ENCODE assay signal across 1 cellular context in genomic region chr7:155343150-155343549, GRCh38.
TF ChIP-seq lines count a peak whose summit lies in the region.

No MANE protein-coding gene starts in this region.

TF ChIP-seq in HepG2, 621 proteins besides CTCF, POLR2A, EP300 and RAD21:
- TF ChIP-seq SALL1 (CRISPR knock-in tag; IDR thresholded peaks at IDR 0.05) (no peak), ZNF235 (CRISPR knock-in tag; IDR thresholded peaks at IDR 0.05; ENCODE audit: borderline replicate concordance) (no peak), SIX1 (CRISPR knock-in tag; IDR thresholded peaks at IDR 0.05; ENCODE audit: borderline replicate concordance) (no peak), TAF15 (IDR thresholded peaks at IDR 0.05; ENCODE audit: low read depth, low read length, poor library complexity, severe bottlenecking) (no peak), ZNF747 (CRISPR knock-in tag; IDR thresholded peaks at IDR 0.05; ENCODE audit: borderline replicate concordance) (no peak), POLR2AphosphoS5 (IDR thresholded peaks at IDR 0.05; ENCODE audit: low read depth, low read length) (no peak), MBD4 (IDR thresholded peaks at IDR 0.05; ENCODE audit: borderline replicate concordance, low read length) (no peak), GTF2F1 (IDR thresholded peaks at IDR 0.05; ENCODE audit: low read length) (no peak)
- TF ChIP-seq, protein P1, sequence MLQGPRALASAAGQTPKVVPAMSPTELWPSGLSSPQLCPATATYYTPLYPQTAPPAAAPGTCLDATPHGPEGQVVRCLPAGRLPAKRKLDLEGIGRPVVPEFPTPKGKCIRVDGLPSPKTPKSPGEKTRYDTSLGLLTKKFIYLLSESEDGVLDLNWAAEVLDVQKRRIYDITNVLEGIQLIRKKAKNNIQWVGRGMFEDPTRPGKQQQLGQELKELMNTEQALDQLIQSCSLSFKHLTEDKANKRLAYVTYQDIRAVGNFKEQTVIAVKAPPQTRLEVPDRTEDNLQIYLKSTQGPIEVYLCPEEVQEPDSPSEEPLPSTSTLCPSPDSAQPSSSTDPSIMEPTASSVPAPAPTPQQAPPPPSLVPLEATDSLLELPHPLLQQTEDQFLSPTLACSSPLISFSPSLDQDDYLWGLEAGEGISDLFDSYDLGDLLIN (CRISPR knock-in tag; IDR thresholded peaks at IDR 0.05; ENCODE audit: borderline replicate concordance): no peak
- TF ChIP-seq, protein P2, sequence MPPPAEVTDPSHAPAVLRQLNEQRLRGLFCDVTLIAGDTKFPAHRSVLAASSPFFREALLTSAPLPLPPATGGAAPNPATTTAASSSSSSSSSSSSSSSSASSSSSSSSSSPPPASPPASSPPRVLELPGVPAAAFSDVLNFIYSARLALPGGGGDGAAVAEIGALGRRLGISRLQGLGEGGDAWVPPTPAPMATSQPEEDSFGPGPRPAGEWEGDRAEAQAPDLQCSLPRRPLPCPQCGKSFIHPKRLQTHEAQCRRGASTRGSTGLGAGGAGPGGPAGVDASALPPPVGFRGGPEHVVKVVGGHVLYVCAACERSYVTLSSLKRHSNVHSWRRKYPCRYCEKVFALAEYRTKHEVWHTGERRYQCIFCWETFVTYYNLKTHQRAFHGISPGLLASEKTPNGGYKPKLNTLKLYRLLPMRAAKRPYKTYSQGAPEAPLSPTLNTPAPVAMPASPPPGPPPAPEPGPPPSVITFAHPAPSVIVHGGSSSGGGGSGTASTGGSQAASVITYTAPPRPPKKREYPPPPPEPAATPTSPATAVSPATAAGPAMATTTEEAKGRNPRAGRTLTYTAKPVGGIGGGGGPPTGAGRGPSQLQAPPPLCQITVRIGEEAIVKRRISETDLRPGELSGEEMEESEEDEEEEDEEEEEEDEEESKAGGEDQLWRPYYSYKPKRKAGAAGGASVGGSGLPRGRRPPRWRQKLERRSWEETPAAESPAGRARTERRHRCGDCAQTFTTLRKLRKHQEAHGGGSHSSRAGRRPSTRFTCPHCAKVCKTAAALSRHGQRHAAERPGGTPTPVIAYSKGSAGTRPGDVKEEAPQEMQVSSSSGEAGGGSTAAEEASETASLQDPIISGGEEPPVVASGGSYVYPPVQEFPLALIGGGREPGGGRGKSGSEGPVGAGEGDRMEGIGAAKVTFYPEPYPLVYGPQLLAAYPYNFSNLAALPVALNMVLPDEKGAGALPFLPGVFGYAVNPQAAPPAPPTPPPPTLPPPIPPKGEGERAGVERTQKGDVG (CRISPR knock-in tag; IDR thresholded peaks at IDR 0.05; ENCODE audit: borderline replicate concordance): no peak
- TF ChIP-seq, protein P3, sequence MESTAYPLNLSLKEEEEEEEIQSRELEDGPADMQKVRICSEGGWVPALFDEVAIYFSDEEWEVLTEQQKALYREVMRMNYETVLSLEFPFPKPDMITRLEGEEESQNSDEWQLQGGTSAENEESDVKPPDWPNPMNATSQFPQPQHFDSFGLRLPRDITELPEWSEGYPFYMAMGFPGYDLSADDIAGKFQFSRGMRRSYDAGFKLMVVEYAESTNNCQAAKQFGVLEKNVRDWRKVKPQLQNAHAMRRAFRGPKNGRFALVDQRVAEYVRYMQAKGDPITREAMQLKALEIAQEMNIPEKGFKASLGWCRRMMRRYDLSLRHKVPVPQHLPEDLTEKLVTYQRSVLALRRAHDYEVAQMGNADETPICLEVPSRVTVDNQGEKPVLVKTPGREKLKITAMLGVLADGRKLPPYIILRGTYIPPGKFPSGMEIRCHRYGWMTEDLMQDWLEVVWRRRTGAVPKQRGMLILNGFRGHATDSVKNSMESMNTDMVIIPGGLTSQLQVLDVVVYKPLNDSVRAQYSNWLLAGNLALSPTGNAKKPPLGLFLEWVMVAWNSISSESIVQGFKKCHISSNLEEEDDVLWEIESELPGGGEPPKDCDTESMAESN (CRISPR knock-in tag; conservative IDR thresholded peaks at IDR 0.05): no peak
- TF ChIP-seq, protein P4, sequence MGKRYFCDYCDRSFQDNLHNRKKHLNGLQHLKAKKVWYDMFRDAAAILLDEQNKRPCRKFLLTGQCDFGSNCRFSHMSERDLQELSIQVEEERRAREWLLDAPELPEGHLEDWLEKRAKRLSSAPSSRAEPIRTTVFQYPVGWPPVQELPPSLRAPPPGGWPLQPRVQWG (CRISPR knock-in tag; IDR thresholded peaks at IDR 0.05; ENCODE audit: borderline replicate concordance, low read depth): no peak
TF ChIP-seq in HepG2: peak in this region for 0.
